In the genomic region with DNA sequence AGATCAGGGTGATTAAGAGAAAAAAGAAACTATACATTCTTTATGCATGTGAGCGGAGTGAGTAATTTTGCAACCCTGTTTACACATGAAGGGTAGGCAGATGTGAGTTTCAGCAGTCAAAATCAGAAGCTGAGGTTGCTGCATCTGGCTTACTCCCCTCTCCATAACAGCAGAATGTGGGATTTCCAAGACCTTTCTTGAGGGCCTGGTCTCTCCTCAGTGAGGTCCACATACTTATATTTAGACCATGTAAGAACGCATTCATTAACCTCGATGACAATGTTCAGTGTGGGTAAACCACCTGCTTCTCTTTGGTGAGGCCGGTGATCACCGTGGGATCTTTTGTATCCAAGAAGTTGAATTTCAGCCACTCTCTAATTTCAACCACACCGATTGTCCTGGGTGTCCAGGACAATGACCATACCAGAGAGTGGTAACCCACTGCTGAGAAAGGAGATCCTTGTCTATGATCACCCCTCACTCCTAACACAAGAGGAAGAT, we compare ENCODE assay signal across 9 cellular contexts. TPM values are rescaled to one million over a fixed set of nuclear protein-coding genes. Genes with fewer than 3 reads are reported as not detected.
DNase-seq lines count a peak whose midpoint lies in the region; ATAC-seq and TF ChIP-seq lines count a peak whose summit lies in the region.
"Had no signal": no experiment of that assay in that cellular context is flagged by ENCODE, and none has a peak within 500 bp of the region (broad histone marks: within the 10 kb centered on the region; RNA-seq: fewer than 3 reads in every experiment).

No MANE protein-coding gene starts in this region.

- no peak for TF ChIP-seq EP300 in ovary (IDR thresholded peaks at IDR 0.05)

- H3K4me3 Mint-ChIP-seq in T-helper 17 cell = peak overlapping the region; percentile 78
- no peak overlapping the region for H3K4me3 Mint-ChIP-seq in endothelial cell (ENCODE audit: unreplicated experiment)

- H3K27ac Mint-ChIP-seq in T-helper 17 cell (peak overlapping the region; percentile 96), endothelial cell (ENCODE audit: unreplicated experiment) (no peak overlapping the region)

- H3K36me3 ChIP-seq in ovary = no peaks in the 10 kb centered on the region

- H3K27me3 ChIP-seq in ovary = no peaks in the 10 kb centered on the region

- no peak overlapping the region for H3K4me3 ChIP-seq in ovary

- H3K36me3 Mint-ChIP-seq in T-helper 17 cell (ENCODE audit: low read depth) (peaks cover 4% of the 10 kb centered on the region), endothelial cell (ENCODE audit: low read depth, unreplicated experiment) (no peaks in the 10 kb centered on the region)

- no peak for TF ChIP-seq CTCF in ovary (IDR thresholded peaks at IDR 0.05)
- TF ChIP-seq CTCF in endothelial cell (IDR thresholded peaks at IDR 0.05; ENCODE audit: unreplicated experiment) = no peak

- H3K9me3 ChIP-seq in T-helper 17 cell (ENCODE audit: control insufficient read depth, low read length, poor library complexity, severe bottlenecking) (no peaks in the 10 kb centered on the region), ovary (no peaks in the 10 kb centered on the region)

- H3K27ac ChIP-seq in ovary = no peak overlapping the region
- H3K27ac ChIP-seq: C4-2B had no signal

- H3K4me1 ChIP-seq in ovary (ENCODE audit: insufficient read depth) = no peaks in the 10 kb centered on the region

- no peak for TF ChIP-seq POLR2A in ovary (IDR thresholded peaks at IDR 0.05)

- H3K27me3 Mint-ChIP-seq in T-helper 17 cell = no peaks in the 10 kb centered on the region
- peaks cover 2% of the 10 kb centered on the region for H3K27me3 Mint-ChIP-seq in endothelial cell (ENCODE audit: unreplicated experiment)

- 79 to 87% (median 85%) methylated on average over 6 of the region's 6 CpGs for WGBS in ovary, 3 donors

- no peaks in the 10 kb centered on the region for H3K9me3 Mint-ChIP-seq in endothelial cell (ENCODE audit: unreplicated experiment)

- intact Hi-C loops in ovary (cut with DNase I) = no loop called here

- DNase-seq in stimulated activated naive CD4-positive, alpha-beta T cell treated with Interleukin-2 at 50 U/mL for 16 hours (lab: John Stamatoyannopoulos, UW) = peak; percentile 16
- no peak for DNase-seq in stimulated activated naive CD4-positive, alpha-beta T cell (lab: John Stamatoyannopoulos, UW)
- no peak for DNase-seq in T-helper 17 cell
- no peak for DNase-seq in NCI-H1930 (lab: John Stamatoyannopoulos, UW)
- DNase-seq in ovary = no peak
- no peak for DNase-seq in endothelial cell (ENCODE audit: low spot score)
- no peak for DNase-seq in activated CD8-positive, alpha-beta memory T cell treated with anti-CD3 and anti-CD28 coated beads, Interleukin-2, amount 50 U/mL, for 4 hours

- ATAC-seq in HG02870 (IDR thresholded peaks at IDR 0.05; ENCODE audit: unreplicated experiment) = peak; percentile 60
- no peak for ATAC-seq in T-helper 17 cell

- H3K4me1 Mint-ChIP-seq in T-helper 17 cell = peaks cover 85% of the 10 kb centered on the region
- no peaks in the 10 kb centered on the region for H3K4me1 Mint-ChIP-seq in endothelial cell (ENCODE audit: unreplicated experiment)

RNA-seq across cellular contexts. Expression of a gene that starts 18.7 kb away (rescaled TPM):
- total RNA-seq in T-helper 17 cell (100 to 1,000 TPM; 109 to 112 TPM), ovary (10 to 100 TPM; 22.2 to 67.6 (median 59.1) TPM), endothelial cell (ENCODE audit: unreplicated experiment) (41.7 TPM)
- 100 to 1,000 TPM in 1 of 2 donors, 10 to 100 TPM in 1; 46.4 to 118 TPM for polyA plus RNA-seq in ovary
